Comparison of ENCODE assay signal across 1 cellular context in genomic region chr21:34670220-34670961, GRCh38.
TF ChIP-seq lines count a peak whose summit lies in the region.

No MANE protein-coding gene starts in this region.

TF ChIP-seq in IMR-90, 13 proteins besides CTCF, POLR2A, EP300 and RAD21:
- TF ChIP-seq ELK1 (IDR thresholded peaks at IDR 0.05; ENCODE audit: borderline replicate concordance, low read depth, low read length) (no peak), CHD1 (IDR thresholded peaks at IDR 0.05; ENCODE audit: low read depth, low read length) (no peak), NFE2L2 (IDR thresholded peaks at IDR 0.05; ENCODE audit: low read depth, low read length) (no peak), MAFK (IDR thresholded peaks at IDR 0.05; ENCODE audit: low read depth, low read length) (no peak), CEBPB (IDR thresholded peaks at IDR 0.05; ENCODE audit: low read depth, low read length) (no peak), FOS (IDR thresholded peaks at IDR 0.05; ENCODE audit: low read depth, low read length) (no peak), MAZ (IDR thresholded peaks at IDR 0.05; ENCODE audit: borderline replicate concordance, low read depth, low read length) (no peak), USF2 (IDR thresholded peaks at IDR 0.05; ENCODE audit: low read depth, low read length) (no peak), RCOR1 (IDR thresholded peaks at IDR 0.05; ENCODE audit: insufficient replicate concordance, low read length) (no peak), SMC3 (IDR thresholded peaks at IDR 0.05; ENCODE audit: low read depth, low read length) (no peak), MXI1 (IDR thresholded peaks at IDR 0.05; ENCODE audit: borderline replicate concordance, low read depth, low read length) (no peak), RFX5 (IDR thresholded peaks at IDR 0.05; ENCODE audit: low read depth, low read length) (no peak)
